1 cellular context compared by ENCODE assay signal in genomic region chr1:245680395-245680794, GRCh38.
TF ChIP-seq lines count a peak whose summit lies in the region.

No MANE protein-coding gene starts in this region.

TF ChIP-seq in neural cell, 6 proteins besides CTCF, POLR2A, EP300 and RAD21 (continued from another document):
- no peak for TF ChIP-seq SMC3 (conservative IDR thresholded peaks at IDR 0.05; ENCODE audit: poor library complexity)
